ENCODE assay signal across 1 cellular context in genomic region chr5:76372320-76373054, GRCh38.
TF ChIP-seq lines count a peak whose summit lies in the region.

No MANE protein-coding gene starts in this region.

TF ChIP-seq in K562, 482 proteins besides CTCF, POLR2A, EP300 and RAD21 (continued from another document and continues in another):
- TF ChIP-seq SIRT6 (IDR thresholded peaks at IDR 0.05; ENCODE audit: low read depth, low read length) (no peak), MCM5 (IDR thresholded peaks at IDR 0.05; ENCODE audit: low read depth) (no peak), ZNF764 (CRISPR knock-in tag; IDR thresholded peaks at IDR 0.05; ENCODE audit: low read depth) (0 out of 2 replicates have a peak, but pooled peaks have one; percentile 21), SMARCA4 (IDR thresholded peaks at IDR 0.05) (peak; percentile 99), ZNF121 (CRISPR knock-in tag; conservative IDR thresholded peaks at IDR 0.05) (no peak), MLLT1 (IDR thresholded peaks at IDR 0.05) (peak in 1 of 2 experiments; percentile 93; a peak in 2 of 4 replicates), TSC22D4 (tag; IDR thresholded peaks at IDR 0.05) (no peak), PRMT5 (CRISPR knock-in tag; IDR thresholded peaks at IDR 0.05) (no peak), ZNF766 (CRISPR knock-in tag; conservative IDR thresholded peaks at IDR 0.05) (peak; percentile 78; the same call in 1 of the 2 replicates), RCOR1 (IDR thresholded peaks at IDR 0.05; ENCODE audit: borderline replicate concordance in 1 of 2, low read depth in 2 of 2, low read length in 2 of 2) (peak in 1 of 2 experiments; percentile 84; a peak in 2 of 4 replicates), GTF2A2 (tag; IDR thresholded peaks at IDR 0.05) (no peak), E2F8 (IDR thresholded peaks at IDR 0.05; ENCODE audit: low read depth, partially characterized antibody) (no peak), MCM7 (IDR thresholded peaks at IDR 0.05) (peak in 1 of 2 experiments; percentile 95; a peak in 2 of 4 replicates), E4F1 (CRISPR knock-in tag; IDR thresholded peaks at IDR 0.05; ENCODE audit: borderline replicate concordance) (no peak), ZBTB7A (IDR thresholded peaks at IDR 0.05; ENCODE audit: borderline replicate concordance, control insufficient read depth, low read depth, low read length) (peak; percentile 46; the same call in 1 of the 2 replicates), CEBPZ (IDR thresholded peaks at IDR 0.05; ENCODE audit: borderline replicate concordance, low read depth, low read length) (no peak), CAMTA2 (CRISPR knock-in tag; conservative IDR thresholded peaks at IDR 0.05) (no peak), RFX1 (IDR thresholded peaks at IDR 0.05) (no peak), MBD2 (IDR thresholded peaks at IDR 0.05; ENCODE audit: borderline replicate concordance, low read depth) (peak; percentile 68), ILF3 (IDR thresholded peaks at IDR 0.05; ENCODE audit: borderline replicate concordance) (no peak), NFIC (IDR thresholded peaks at IDR 0.05) (peak; percentile 80), SMARCC2 (IDR thresholded peaks at IDR 0.05; ENCODE audit: low read depth) (peak; percentile 97), HSF4 (CRISPR knock-in tag; IDR thresholded peaks at IDR 0.05; ENCODE audit: borderline replicate concordance) (no peak), IFI16 (CRISPR knock-in tag; IDR thresholded peaks at IDR 0.05) (no peak), CREB5 (CRISPR knock-in tag; IDR thresholded peaks at IDR 0.05) (no peak), SMAD2 (IDR thresholded peaks at IDR 0.05; ENCODE audit: low read depth, low read length) (no peak), U2AF1 (optimal IDR thresholded peaks at IDR 0.05; ENCODE audit: low read depth, low read length) (no peak), ARID3B (CRISPR knock-in tag; IDR thresholded peaks at IDR 0.05; ENCODE audit: borderline replicate concordance) (no peak), NR2C2 (CRISPR knock-in tag; IDR thresholded peaks at IDR 0.05) (no peak), NR2C2 (tag; IDR thresholded peaks at IDR 0.05) (peak; percentile 64), TEAD2 (tag; IDR thresholded peaks at IDR 0.05) (no peak), ZNF444 (CRISPR knock-in tag; IDR thresholded peaks at IDR 0.05) (no peak), STAT5A (IDR thresholded peaks at IDR 0.05; ENCODE audit: borderline replicate concordance, low read length) (peak; percentile 67; the same call in 1 of the 2 replicates), TRIM25 (IDR thresholded peaks at IDR 0.05; ENCODE audit: borderline replicate concordance) (no peak), PRPF4 (IDR thresholded peaks at IDR 0.05; ENCODE audit: insufficient read depth, low read depth, low read length, poor library complexity, severe bottlenecking) (no peak), HINFP (tag; conservative IDR thresholded peaks at IDR 0.05; ENCODE audit: low read depth) (peak; percentile 54; the same call in 1 of the 2 replicates), AFF1 (IDR thresholded peaks at IDR 0.05; ENCODE audit: low read depth in 1 of 2, partially characterized antibody in 2 of 2) (peak in 1 of 2 experiments; percentile 75), NFE2 (IDR thresholded peaks at IDR 0.05; ENCODE audit: low read depth) (peak; percentile 97)
